Comparison of ENCODE assay signal across 1 cellular context in genomic region chr17:47741793-47742145, GRCh38.
TF ChIP-seq lines count a peak whose summit lies in the region.

No MANE protein-coding gene starts in this region.

TF ChIP-seq in A549, 52 proteins besides CTCF, POLR2A, EP300 and RAD21 (continued from another document):
- TF ChIP-seq GATA3 (IDR thresholded peaks at IDR 0.05; ENCODE audit: borderline replicate concordance), result no peak
- TF ChIP-seq, protein P1, sequence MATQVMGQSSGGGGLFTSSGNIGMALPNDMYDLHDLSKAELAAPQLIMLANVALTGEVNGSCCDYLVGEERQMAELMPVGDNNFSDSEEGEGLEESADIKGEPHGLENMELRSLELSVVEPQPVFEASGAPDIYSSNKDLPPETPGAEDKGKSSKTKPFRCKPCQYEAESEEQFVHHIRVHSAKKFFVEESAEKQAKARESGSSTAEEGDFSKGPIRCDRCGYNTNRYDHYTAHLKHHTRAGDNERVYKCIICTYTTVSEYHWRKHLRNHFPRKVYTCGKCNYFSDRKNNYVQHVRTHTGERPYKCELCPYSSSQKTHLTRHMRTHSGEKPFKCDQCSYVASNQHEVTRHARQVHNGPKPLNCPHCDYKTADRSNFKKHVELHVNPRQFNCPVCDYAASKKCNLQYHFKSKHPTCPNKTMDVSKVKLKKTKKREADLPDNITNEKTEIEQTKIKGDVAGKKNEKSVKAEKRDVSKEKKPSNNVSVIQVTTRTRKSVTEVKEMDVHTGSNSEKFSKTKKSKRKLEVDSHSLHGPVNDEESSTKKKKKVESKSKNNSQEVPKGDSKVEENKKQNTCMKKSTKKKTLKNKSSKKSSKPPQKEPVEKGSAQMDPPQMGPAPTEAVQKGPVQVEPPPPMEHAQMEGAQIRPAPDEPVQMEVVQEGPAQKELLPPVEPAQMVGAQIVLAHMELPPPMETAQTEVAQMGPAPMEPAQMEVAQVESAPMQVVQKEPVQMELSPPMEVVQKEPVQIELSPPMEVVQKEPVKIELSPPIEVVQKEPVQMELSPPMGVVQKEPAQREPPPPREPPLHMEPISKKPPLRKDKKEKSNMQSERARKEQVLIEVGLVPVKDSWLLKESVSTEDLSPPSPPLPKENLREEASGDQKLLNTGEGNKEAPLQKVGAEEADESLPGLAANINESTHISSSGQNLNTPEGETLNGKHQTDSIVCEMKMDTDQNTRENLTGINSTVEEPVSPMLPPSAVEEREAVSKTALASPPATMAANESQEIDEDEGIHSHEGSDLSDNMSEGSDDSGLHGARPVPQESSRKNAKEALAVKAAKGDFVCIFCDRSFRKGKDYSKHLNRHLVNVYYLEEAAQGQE (IDR thresholded peaks at IDR 0.05), result no peak
- no peak for TF ChIP-seq EHF (CRISPR knock-in tag; IDR thresholded peaks at IDR 0.05)
- TF ChIP-seq CEBPB (IDR thresholded peaks at IDR 0.05), result no peak
- TF ChIP-seq TFCP2L1 (CRISPR knock-in tag; IDR thresholded peaks at IDR 0.05), result no peak
